Comparison of ENCODE assay signal across 8 cellular contexts in genomic region chr5:847212-847611, GRCh38. TPM values are rescaled to one million over a fixed set of nuclear protein-coding genes. Genes with fewer than 3 reads are reported as not detected.
A peak's percentile ranks its signal among the peaks of the same experiment; 100 is the strongest.
DNase-seq lines count a peak whose midpoint lies in the region; ATAC-seq and TF ChIP-seq lines count a peak whose summit lies in the region.
"Not testable (repeated sequence)": the region's sequence is repeated elsewhere in the genome, so short reads cannot be mapped to it uniquely, and the experiment has no call there.

No MANE protein-coding gene starts in this region.

- 93 to 94% methylated on average over 9 to 10 of the region's 18 CpGs for WGBS in sigmoid colon, 2 donors
- 85% methylated on average over 12 of the region's 18 CpGs; no CpG with 5 or more reads in 1 of the 2 donors for WGBS in transverse colon (ENCODE audit: low coverage in 1 of 2), 2 donors

- intact Hi-C loops in cardiac septum (cut with DNase I) = loop anchor here (5.0 kb wide), 1 partner anchor 85 kb away; no protein-coding TSS in a partner anchor
- intact Hi-C loops in left lung (cut with DNase I); sigmoid colon (cut with DNase I); transverse colon (cut with DNase I; ENCODE audit: low total_unique reads): not testable (repeated sequence)

- H3K4me3 ChIP-seq in RWPE2 (ENCODE audit: severe bottlenecking); left lung; sigmoid colon; transverse colon: not testable (repeated sequence)

- not testable (repeated sequence) for H3K9me3 ChIP-seq in RWPE2 (ENCODE audit: severe bottlenecking); left lung; sigmoid colon; transverse colon

- H3K27ac ChIP-seq in RWPE2 (ENCODE audit: poor library complexity, severe bottlenecking); left lung; sigmoid colon; transverse colon: not testable (repeated sequence)

- not testable (repeated sequence) for H3K4me3 Mint-ChIP-seq in chondrocyte (ENCODE audit: unreplicated experiment)

- TF ChIP-seq EP300 in sigmoid colon (IDR thresholded peaks at IDR 0.05); transverse colon (IDR thresholded peaks at IDR 0.05; ENCODE audit: low read depth): not testable (repeated sequence)

- ATAC-seq in RWPE2 (ENCODE audit: low read depth); left lung: not testable (repeated sequence)
- ATAC-seq in omental fat pad (ENCODE audit: low FRiP score) = peak; percentile 11

- H3K36me3 ChIP-seq in RWPE2 (ENCODE audit: low read depth); left lung; sigmoid colon; transverse colon: not testable (repeated sequence)

- in situ Hi-C loops in transverse colon (cut with MboI; ENCODE audit: low pct_ligation_motif_present in 1 of 4, low pct_unique_long_range_greater_than_20kb in 1 of 4, low sequenced_read_pairs in 3 of 4) = not testable (repeated sequence)

- not testable (repeated sequence) for TF ChIP-seq POLR2A in sigmoid colon (IDR thresholded peaks at IDR 0.05); transverse colon (IDR thresholded peaks at IDR 0.05)

- TF ChIP-seq CTCF in RWPE2 (IDR thresholded peaks at IDR 0.05; ENCODE audit: poor library complexity, severe bottlenecking); chondrocyte (IDR thresholded peaks at IDR 0.05); left lung (IDR thresholded peaks at IDR 0.05); omental fat pad (IDR thresholded peaks at IDR 0.05); sigmoid colon (IDR thresholded peaks at IDR 0.05); transverse colon (IDR thresholded peaks at IDR 0.05): not testable (repeated sequence)

- not testable (repeated sequence) for H3K27me3 Mint-ChIP-seq in chondrocyte (ENCODE audit: low read depth)

- not testable (repeated sequence) for H3K4me1 ChIP-seq in RWPE2 (ENCODE audit: insufficient read depth, poor library complexity, severe bottlenecking); left lung; transverse colon
- peaks cover 0 to 10% (median 6%) of the 10 kb centered on the region in 4 donors for H3K4me1 ChIP-seq in sigmoid colon

- H3K4me1 Mint-ChIP-seq in chondrocyte (ENCODE audit: low read depth) = not testable (repeated sequence)

- peak; percentile 32 for DNase-seq in RWPE2 (ENCODE audit: low spot score)
- peak; percentile 18 for DNase-seq in activated CD4-positive, CD25-positive, alpha-beta regulatory T cell treated with anti-CD3 and anti-CD28 coated beads, Interleukin-2, amount 50 U/mL, for 72 hours
- DNase-seq in chondrocyte (ENCODE audit: low spot score) = peak; percentile 81
- DNase-seq in cardiac septum (ENCODE audit: low spot score) = peak; percentile 57
- peak; percentile 15 for DNase-seq in left lung
- not testable (repeated sequence) for DNase-seq in omental fat pad (ENCODE audit: low spot score)
- DNase-seq in sigmoid colon = peak; percentile 55
- peak; percentile 5 for DNase-seq in transverse colon

- not testable (repeated sequence) for H3K36me3 Mint-ChIP-seq in chondrocyte (ENCODE audit: low read depth)

- not testable (repeated sequence) for H3K9me3 Mint-ChIP-seq in chondrocyte (ENCODE audit: low read depth)

- H3K27me3 ChIP-seq in RWPE2 (ENCODE audit: insufficient read depth, poor library complexity, severe bottlenecking) = peaks cover 27% of the 10 kb centered on the region
- H3K27me3 ChIP-seq in left lung = peaks cover 6 to 23% of the 10 kb centered on the region in 2 donors
- H3K27me3 ChIP-seq in sigmoid colon = peaks cover 4 to 30% (median 19%) of the 10 kb centered on the region in 3 donors
- H3K27me3 ChIP-seq in transverse colon = peaks cover 27% of the 10 kb centered on the region

- H3K27ac Mint-ChIP-seq in chondrocyte (ENCODE audit: unreplicated experiment) = not testable (repeated sequence)

RNA-seq across cellular contexts. Expression of gene ZDHHC11, which starts 3.6 kb away (rescaled TPM):
- total RNA-seq in chondrocyte (1.9 to 4.7 TPM (median 2.3 TPM) in 3 replicates), cardiac septum (10.6 TPM), left lung (10 to 100 TPM; 14.6 to 34.9 TPM), omental fat pad (1 to 10 TPM; 2.4 to 5.8 (median 4.8) TPM), sigmoid colon (1 to 10 TPM; 1.8 to 8.0 (median 3.7) TPM), transverse colon (10 to 100 TPM in 2 of 4 donors, 1 to 10 TPM in 2; 1.2 to 15.0 (median 10.6) TPM)
- polyA plus RNA-seq in sigmoid colon = 1 to 10 TPM in 1 of 3 donors, under 1 TPM in 1, not detected in 1; 0.60 to 4.9 TPM

RNA-seq across cellular contexts. Expression of gene BRD9, which starts 45.4 kb away (rescaled TPM):
- total RNA-seq in chondrocyte = 26.5 to 30.4 TPM (median 30.1 TPM) in 3 replicates
- total RNA-seq in cardiac septum = 25.9 TPM
- 10 to 100 TPM; 37.9 to 40.8 TPM for total RNA-seq in left lung
- total RNA-seq in omental fat pad = 10 to 100 TPM; 24.0 to 53.2 (median 36.7) TPM
- 10 to 100 TPM; 21.4 to 38.8 (median 24.6) TPM for total RNA-seq in sigmoid colon
- polyA plus RNA-seq in sigmoid colon = 10 to 100 TPM; 12.9 to 28.3 (median 14.4) TPM
- total RNA-seq in transverse colon = 10 to 100 TPM; 29.6 to 91.3 (median 37.9) TPM

RNA-seq across cellular contexts. Expression of gene TRIP13, which starts 45.5 kb away (rescaled TPM):
- total RNA-seq in chondrocyte = 4.9 to 8.1 TPM (median 6.4 TPM) in 3 replicates
- total RNA-seq in cardiac septum = 0.57 TPM
- total RNA-seq in left lung = 1 to 10 TPM; 4.3 to 4.5 TPM
- 1 to 10 TPM in 1 of 4 donors, under 1 TPM in 3; 0.79 to 3.0 (median 0.93) TPM for total RNA-seq in omental fat pad
- under 1 TPM in 3 of 4 donors, not detected in 1; 0.16 to 0.83 (median 0.54) TPM for total RNA-seq in sigmoid colon
- polyA plus RNA-seq in sigmoid colon = 1 to 10 TPM; 1.2 to 7.7 (median 3.9) TPM
- 1 to 10 TPM in 2 of 4 donors, under 1 TPM in 1, not detected in 1; 0.41 to 4.1 (median 2.2) TPM for total RNA-seq in transverse colon
